ENCODE assay signal across 17 cellular contexts in genomic region chr1:228984646-228985631, GRCh38.
"Had no signal": no experiment of that assay in that cellular context is flagged by ENCODE, and none has a peak within 500 bp of the region (broad histone marks: within the 10 kb centered on the region; RNA-seq: fewer than 3 reads in every experiment).

No MANE protein-coding gene starts in this region.

- H3K4me3 ChIP-seq: heart right ventricle, left ventricle myocardium inferior, lung, upper lobe of left lung, uterus had no signal

- H3K9me3 ChIP-seq: heart right ventricle, left ventricle myocardium inferior, upper lobe of left lung, uterus had no signal

- H3K27ac ChIP-seq: heart right ventricle, left ventricle myocardium inferior, upper lobe of left lung, uterus had no signal

- ATAC-seq: heart right ventricle; natural killer cell treated with Interleukin-12 subunit alpha and Interleukin-12 subunit beta and Interleukin-15 and Interleukin-18, amount 100 ng/mL, for 72 hours had no signal

- FAIRE-seq: colon, frontal cortex, keratinocyte, small intestine had no signal

- H3K4me1 ChIP-seq: uterus had no signal

- H3K27me3 ChIP-seq: heart right ventricle, upper lobe of left lung, uterus had no signal

- DNase-seq: cerebellar nuclear complex; effector CD4-positive, alpha-beta T cell; heart right ventricle; hypothalamus; left ventricle myocardium inferior; mesenchymal stem cell; midbrain; small intestine; stimulated activated CD4-positive, alpha-beta T cell treated with anti-CD3 and anti-CD28 coated beads, Interleukin-12 subunit alpha, Interleukin-12 subunit beta, amount 100 ng/mL, for 4 hours; stimulated activated naive CD4-positive, alpha-beta T cell treated with Interleukin-2 at 50 U/mL for 16 hours; upper lobe of left lung; uterus had no signal

- H3K36me3 ChIP-seq: heart right ventricle, left ventricle myocardium inferior, upper lobe of left lung, uterus had no signal
